ENCODE assay signal across 33 cellular contexts in genomic region chr6:76135481-76135880, GRCh38.
"Had no signal": no experiment of that assay in that cellular context is flagged by ENCODE, and none has a peak within 500 bp of the region (broad histone marks: within the 10 kb centered on the region; RNA-seq: fewer than 3 reads in every experiment).

No MANE protein-coding gene starts in this region.

- H3K36me3 ChIP-seq: adrenal gland, ascending aorta, brain microvascular endothelial cell, breast epithelium, cardiac muscle cell had no signal

- DNase-seq: activated effector memory CD4-positive, alpha-beta T cell treated with anti-CD3 and anti-CD28 coated beads, Interleukin-2, amount 50 U/mL, for 16 hours; activated effector memory CD4-positive, alpha-beta T cell treated with Interleukin-2 at 50 U/mL for 16 hours; activated gamma-delta T cell; activated gamma-delta T cell treated with Interleukin-2 at 50 U/mL for 16 hours; activated naive CD4-positive, alpha-beta T cell; activated naive CD4-positive, alpha-beta T cell treated with anti-CD3 and anti-CD28 coated beads for 36 hours; activated naive CD4-positive, alpha-beta T cell treated with anti-CD3 and anti-CD28 coated beads, Interleukin-2, amount 10 ng/mL, durations not matched to agents 7 days and 5 days; activated naive CD4-positive, alpha-beta T cell treated with anti-CD3 and anti-CD28 coated beads, Interleukin-2, amount 50 U/mL, for 16 hours; activated naive CD4-positive, alpha-beta T cell treated with Interleukin-2 at 50 U/mL for 16 hours; activated naive CD8-positive, alpha-beta T cell treated with anti-CD3 and anti-CD28 coated beads for 36 hours; activated naive CD8-positive, alpha-beta T cell treated with anti-CD3 and anti-CD28 coated beads, Interleukin-2, amount 10 ng/mL, durations not matched to agents 7 days and 5 days; activated naive CD8-positive, alpha-beta T cell treated with anti-CD3 and anti-CD28 coated beads, Interleukin-2, amount 50 U/mL, for 24 hours; activated T-cell treated with anti-CD3 and anti-CD28 coated beads, Interleukin-2, amount 50 U/mL, for 1 hour; activated T-cell treated with anti-CD3 and anti-CD28 coated beads, Interleukin-2, amount 50 U/mL, for 24 hours; activated T-cell treated with anti-CD3 and anti-CD28 coated beads, Interleukin-2, amount 50 U/mL, for 4 hours; activated T-cell treated with anti-CD3 and anti-CD28 coated beads, Interleukin-2, amount 50 U/mL, for 48 hours; activated T-cell treated with anti-CD3 and anti-CD28 coated beads, Interleukin-2, amount 50 U/mL, for 72 hours; adrenal gland; amniotic stem cell; amygdala; anterior cingulate cortex; aorta; brain microvascular endothelial cell; caudate nucleus; central memory CD4-positive, alpha-beta T cell; cerebellar nuclear complex had no signal

- H3K4me3 ChIP-seq: adrenal gland, ascending aorta, breast epithelium, cardiac muscle cell had no signal

- ATAC-seq: activated naive CD4-positive, alpha-beta T cell treated with anti-CD3 and anti-CD28 coated beads, Interleukin-2, amount 50 U/mL, for 72 hours; activated naive CD8-positive, alpha-beta T cell treated with anti-CD3 and anti-CD28 coated beads, Interleukin-2, amount 50 U/mL, for 24 hours; activated T-cell treated with anti-CD3 and anti-CD28 coated beads, Interleukin-2, amount 50 U/mL, for 4 hours; activated T-cell treated with anti-CD3 and anti-CD28 coated beads, Interleukin-2, amount 50 U/mL, for 72 hours; activated T-helper 17 cell treated with anti-CD3 and anti-CD28 coated beads, Interleukin-2, amount 50 U/mL, for 72 hours had no signal

- H3K27ac ChIP-seq: adrenal gland, ascending aorta, brain microvascular endothelial cell, breast epithelium, cardiac muscle cell had no signal

- H3K27me3 ChIP-seq: adrenal gland, ascending aorta, brain microvascular endothelial cell, breast epithelium, cardiac muscle cell had no signal

- FAIRE-seq: astrocyte, bronchial epithelial cell had no signal

- H3K9me3 ChIP-seq: adrenal gland, ascending aorta, breast epithelium had no signal

- H3K4me1 ChIP-seq: adrenal gland, ascending aorta, breast epithelium had no signal
